24 cellular contexts compared by ENCODE assay signal in the genomic region with DNA sequence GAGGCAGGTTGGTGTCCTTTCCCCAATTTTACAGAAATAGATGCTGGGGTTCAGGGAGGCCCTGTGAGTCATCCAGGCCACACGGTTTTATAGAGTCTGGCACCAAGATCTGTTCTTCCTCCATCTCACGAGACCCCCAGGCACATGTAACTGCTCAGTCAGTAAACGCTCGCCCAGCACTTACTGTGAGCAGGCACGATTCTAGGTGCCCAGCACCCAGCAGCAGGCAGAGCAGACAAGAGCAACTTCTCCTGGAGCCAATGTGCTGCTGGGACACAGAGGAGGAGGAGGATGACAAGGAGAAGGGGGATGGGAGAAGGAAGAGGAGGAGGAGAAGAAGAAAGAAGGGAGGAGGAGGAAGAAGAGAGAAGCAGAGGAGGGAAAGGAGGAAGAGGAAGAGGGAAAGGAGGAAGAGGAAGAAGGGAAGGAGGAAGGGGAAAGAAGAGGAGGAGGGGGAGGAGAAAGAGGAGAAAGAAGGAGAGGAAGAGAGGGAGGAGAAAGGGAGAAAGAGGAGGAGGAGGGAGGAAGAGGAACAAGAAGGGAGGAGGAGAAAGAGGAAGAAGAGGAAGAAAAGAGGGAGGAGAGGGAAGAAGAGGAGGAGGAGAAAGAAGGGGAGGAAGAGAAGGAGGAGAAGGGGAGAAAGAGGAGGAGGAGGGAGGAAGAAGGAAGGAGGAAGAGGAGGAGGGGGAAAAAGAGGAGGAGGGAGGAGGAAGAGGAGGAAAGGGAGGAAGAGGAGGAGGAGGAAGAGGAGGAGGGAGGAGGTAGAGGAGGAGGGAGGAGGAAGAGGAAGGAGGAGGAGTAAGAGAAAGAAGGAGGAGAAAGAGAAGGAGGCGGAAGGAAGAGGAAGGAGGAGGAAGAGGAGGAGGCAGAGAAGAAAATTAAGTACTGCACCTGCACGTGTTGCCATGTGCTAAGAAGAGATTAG.
DNase-seq lines count a peak whose midpoint lies in the region; ATAC-seq and TF ChIP-seq lines count a peak whose summit lies in the region.
"Had no signal": no experiment of that assay in that cellular context is flagged by ENCODE, and none has a peak within 500 bp of the region (broad histone marks: within the 10 kb centered on the region; RNA-seq: fewer than 3 reads in every experiment).

No MANE protein-coding gene starts in this region.

- in situ Hi-C loops in gastrocnemius medialis (cut with MboI; ENCODE audit: low sequenced_read_pairs in 4 of 4), result no loop called here

- TF ChIP-seq POLR2A in Peyer's patch (IDR thresholded peaks at IDR 0.05) (no peak), gastrocnemius medialis (IDR thresholded peaks at IDR 0.05) (no peak)

- peak overlapping the region; percentile 13 for H3K27ac Mint-ChIP-seq in endothelial cell (ENCODE audit: unreplicated experiment)
- no peak overlapping the region for H3K27ac Mint-ChIP-seq in type B pancreatic cell
- no peak overlapping the region for H3K27ac Mint-ChIP-seq in mesothelial cell of epicardium
- H3K27ac Mint-ChIP-seq: activated naive CD8-positive, alpha-beta T cell treated with anti-CD3 and anti-CD28 coated beads for 36 hours; activated T-helper 2 cell treated with anti-CD3 and anti-CD28 coated beads, Interferon-gamma antibody, Interleukin-2, Interleukin-4, amounts not matched to agents 10 μg/mL and 5 μg/mL and 100 μg/mL, durations not matched to agents 14 hours and 24 hours and 36 hours had no signal

- 49% methylated on average over 7 of the region's 7 CpGs for WGBS in right cardiac atrium

- intact Hi-C loops in cardiac septum (cut with DNase I), result no loop called here
- intact Hi-C loops in right cardiac atrium (cut with DNase I), result no loop called here
- intact Hi-C loops in gastrocnemius medialis (cut with DNase I; ENCODE audit: low total_unique reads), result no loop called here

- H3K4me3 Mint-ChIP-seq in endothelial cell (ENCODE audit: unreplicated experiment) (peak overlapping the region; percentile 42), type B pancreatic cell (no peak overlapping the region), mesothelial cell of epicardium (no peak overlapping the region)
- H3K4me3 Mint-ChIP-seq: activated naive CD8-positive, alpha-beta T cell treated with anti-CD3 and anti-CD28 coated beads for 36 hours; central memory CD8-positive, alpha-beta T cell had no signal

- ATAC-seq in right cardiac atrium, result no peak
- no peak for ATAC-seq in gastrocnemius medialis

- H3K36me3 ChIP-seq in Peyer's patch (no peaks in the 10 kb centered on the region), gastrocnemius medialis (no peaks in the 10 kb centered on the region)
- H3K36me3 ChIP-seq: transverse colon had no signal

- H3K9me3 Mint-ChIP-seq in endothelial cell (ENCODE audit: unreplicated experiment) (no peaks in the 10 kb centered on the region), type B pancreatic cell (no peaks in the 10 kb centered on the region), mesothelial cell of epicardium (no peaks in the 10 kb centered on the region)
- H3K9me3 Mint-ChIP-seq: activated naive CD8-positive, alpha-beta T cell treated with anti-CD3 and anti-CD28 coated beads for 36 hours; activated T-helper 2 cell treated with anti-CD3 and anti-CD28 coated beads, Interferon-gamma antibody, Interleukin-2, Interleukin-4, amounts not matched to agents 10 μg/mL and 5 μg/mL and 100 μg/mL, durations not matched to agents 14 hours and 24 hours and 36 hours; central memory CD8-positive, alpha-beta T cell had no signal

- no peak for TF ChIP-seq CTCF in Peyer's patch (IDR thresholded peaks at IDR 0.05)
- no peak for TF ChIP-seq CTCF in endothelial cell (IDR thresholded peaks at IDR 0.05; ENCODE audit: unreplicated experiment)
- no peak for TF ChIP-seq CTCF in type B pancreatic cell (conservative IDR thresholded peaks at IDR 0.05)
- TF ChIP-seq CTCF in mesothelial cell of epicardium (IDR thresholded peaks at IDR 0.05; ENCODE audit: unreplicated experiment), result no peak
- no peak for TF ChIP-seq CTCF in gastrocnemius medialis (IDR thresholded peaks at IDR 0.05 in 4 of 5, conservative IDR thresholded peaks at IDR 0.05 in 1 of 5)

- H3K4me1 ChIP-seq in right cardiac atrium (ENCODE audit: control insufficient read depth, insufficient read depth, low read length), result peaks cover 6% of the 10 kb centered on the region
- H3K4me1 ChIP-seq in Peyer's patch, result no peaks in the 10 kb centered on the region
- no peaks in the 10 kb centered on the region for H3K4me1 ChIP-seq in gastrocnemius medialis
- H3K4me1 ChIP-seq: transverse colon had no signal

- H3K4me1 Mint-ChIP-seq in endothelial cell (ENCODE audit: unreplicated experiment) (peaks cover 29% of the 10 kb centered on the region), type B pancreatic cell (ENCODE audit: unreplicated experiment) (peaks cover 28% of the 10 kb centered on the region), mesothelial cell of epicardium (peaks cover 15% of the 10 kb centered on the region)
- H3K4me1 Mint-ChIP-seq: central memory CD8-positive, alpha-beta T cell had no signal

- H3K27me3 ChIP-seq in right cardiac atrium (ENCODE audit: control insufficient read depth, insufficient read depth) (no peaks in the 10 kb centered on the region), Peyer's patch (no peaks in the 10 kb centered on the region), gastrocnemius medialis (peaks cover 5 to 14% (median 7%) of the 10 kb centered on the region in 3 donors)
- H3K27me3 ChIP-seq: transverse colon had no signal

- no peaks in the 10 kb centered on the region for H3K9me3 ChIP-seq in right cardiac atrium (ENCODE audit: control insufficient read depth, low read length)
- no peaks in the 10 kb centered on the region for H3K9me3 ChIP-seq in Peyer's patch
- no peaks in the 10 kb centered on the region for H3K9me3 ChIP-seq in gastrocnemius medialis
- H3K9me3 ChIP-seq: transverse colon had no signal

- H3K36me3 Mint-ChIP-seq in endothelial cell (ENCODE audit: low read depth, unreplicated experiment) (no peaks in the 10 kb centered on the region), type B pancreatic cell (no peaks in the 10 kb centered on the region), mesothelial cell of epicardium (no peaks in the 10 kb centered on the region)
- H3K36me3 Mint-ChIP-seq: activated naive CD8-positive, alpha-beta T cell treated with anti-CD3 and anti-CD28 coated beads for 36 hours had no signal

- H3K27me3 Mint-ChIP-seq in endothelial cell (ENCODE audit: unreplicated experiment), result peaks cover 2% of the 10 kb centered on the region
- H3K27me3 Mint-ChIP-seq in type B pancreatic cell, result peaks cover 41% of the 10 kb centered on the region
- peaks cover 97% of the 10 kb centered on the region for H3K27me3 Mint-ChIP-seq in mesothelial cell of epicardium (ENCODE audit: low read depth)

- peak; percentile 33 for DNase-seq in cardiac septum (ENCODE audit: low spot score)
- DNase-seq in right cardiac atrium, result no peak
- peak in 2 of 3 donors; percentile 13 to 21 for DNase-seq in Peyer's patch
- no peak for DNase-seq in endothelial cell (ENCODE audit: low spot score)
- DNase-seq in type B pancreatic cell (ENCODE audit: extremely low spot score, unreplicated experiment), result peak; percentile 60
- DNase-seq in mesothelial cell of epicardium (ENCODE audit: low spot score in 2 of 2, unreplicated experiment in 2 of 2), result no peak
- no peak for DNase-seq in gastrocnemius medialis
- no peak for DNase-seq in activated CD4-positive, alpha-beta T cell treated with anti-CD3 and anti-CD28 coated beads, Interleukin-2, amount 50 U/mL, for 4 hours
- DNase-seq: ACHN; activated CD4-positive, alpha-beta T cell treated with anti-CD3 and anti-CD28 coated beads for 4 hours; activated naive CD8-positive, alpha-beta T cell treated with anti-CD3 and anti-CD28 coated beads for 36 hours; COR-L47; hippocampal formation; mesenchymal stem cell; NCI-H2081 treated with DMSO at 0.1 percent for 48 hours; NCI-H345; NCI-H748 treated with DMSO at 0.1 percent for 48 hours; occipital lobe; T-helper 2 cell; transverse colon had no signal

- H3K4me3 ChIP-seq in right cardiac atrium (ENCODE audit: low read length) (no peak overlapping the region), Peyer's patch (no peak overlapping the region), gastrocnemius medialis (no peak overlapping the region)
- H3K4me3 ChIP-seq: SK-N-MC, skin epidermis, transverse colon had no signal

- no peak overlapping the region for H3K27ac ChIP-seq in right cardiac atrium (ENCODE audit: low read length)
- H3K27ac ChIP-seq in Peyer's patch, result no peak overlapping the region
- H3K27ac ChIP-seq in gastrocnemius medialis, result no peak overlapping the region
- H3K27ac ChIP-seq: SK-N-MC, skin epidermis, transverse colon had no signal

Comparison
In these comparisons a context has a peak if more than half of its experiments do, and no peak if none do; other contexts are left out.
1. DNase-seq: peak in cardiac septum (single experiment), Peyer's patch (2 of 3) and type B pancreatic cell (single experiment); none in right cardiac atrium (0 of 3), endothelial cell (single experiment), mesothelial cell of epicardium (0 of 2), gastrocnemius medialis (0 of 2) and activated CD4-positive, alpha-beta T cell treated with anti-CD3 and anti-CD28 coated beads, Interleukin-2, amount 50 U/mL, for 4 hours (0 of 2).